Comparison of ENCODE assay signal across 2 cellular contexts in genomic region chr6:142087950-142088857, GRCh38.
TF ChIP-seq lines count a peak whose summit lies in the region.

No MANE protein-coding gene starts in this region.

TF ChIP-seq in SK-N-SH, 30 proteins besides CTCF, POLR2A, EP300 and RAD21 (continued from another document):
- TF ChIP-seq NFIC (IDR thresholded peaks at IDR 0.05; ENCODE audit: borderline replicate concordance) (no peak), GABPA (IDR thresholded peaks at IDR 0.05; ENCODE audit: low read depth) (no peak), RFX5 (IDR thresholded peaks at IDR 0.05; ENCODE audit: low read length) (no peak), TAF1 (IDR thresholded peaks at IDR 0.05; ENCODE audit: borderline replicate concordance, low read depth, low read length) (no peak), SMC3 (IDR thresholded peaks at IDR 0.05; ENCODE audit: low read depth, low read length) (no peak), NRF1 (IDR thresholded peaks at IDR 0.05; ENCODE audit: low read depth, low read length) (no peak), REST (IDR thresholded peaks at IDR 0.05; ENCODE audit: low read depth, low read length) (no peak)

TF ChIP-seq in SK-N-SH treated with all-trans-retinoic acid at 6 μM for 48 hours, 23 proteins besides CTCF, POLR2A, EP300 and RAD21:
- TF ChIP-seq POU6F1 (CRISPR knock-in tag; IDR thresholded peaks at IDR 0.05; ENCODE audit: borderline replicate concordance, low read depth) = no peak
- TF ChIP-seq ARNTL (CRISPR knock-in tag; IDR thresholded peaks at IDR 0.05; ENCODE audit: borderline replicate concordance, low read depth) = no peak
- TF ChIP-seq ZC3H10 (CRISPR knock-in tag; IDR thresholded peaks at IDR 0.05) = no peak
- TF ChIP-seq ESRRG (CRISPR knock-in tag; IDR thresholded peaks at IDR 0.05) = no peak
- TF ChIP-seq PATZ1 (CRISPR knock-in tag; IDR thresholded peaks at IDR 0.05; ENCODE audit: borderline replicate concordance) = no peak
- TF ChIP-seq ZNF565 (CRISPR knock-in tag; conservative IDR thresholded peaks at IDR 0.05; ENCODE audit: low read depth) = no peak
- TF ChIP-seq CREB5 (CRISPR knock-in tag; IDR thresholded peaks at IDR 0.05; ENCODE audit: low read depth) = no peak
TF ChIP-seq in SK-N-SH treated with all-trans-retinoic acid at 6 μM for 48 hours: peak in this region for 0.
